Comparison of ENCODE assay signal across 8 cellular contexts in the genomic region with DNA sequence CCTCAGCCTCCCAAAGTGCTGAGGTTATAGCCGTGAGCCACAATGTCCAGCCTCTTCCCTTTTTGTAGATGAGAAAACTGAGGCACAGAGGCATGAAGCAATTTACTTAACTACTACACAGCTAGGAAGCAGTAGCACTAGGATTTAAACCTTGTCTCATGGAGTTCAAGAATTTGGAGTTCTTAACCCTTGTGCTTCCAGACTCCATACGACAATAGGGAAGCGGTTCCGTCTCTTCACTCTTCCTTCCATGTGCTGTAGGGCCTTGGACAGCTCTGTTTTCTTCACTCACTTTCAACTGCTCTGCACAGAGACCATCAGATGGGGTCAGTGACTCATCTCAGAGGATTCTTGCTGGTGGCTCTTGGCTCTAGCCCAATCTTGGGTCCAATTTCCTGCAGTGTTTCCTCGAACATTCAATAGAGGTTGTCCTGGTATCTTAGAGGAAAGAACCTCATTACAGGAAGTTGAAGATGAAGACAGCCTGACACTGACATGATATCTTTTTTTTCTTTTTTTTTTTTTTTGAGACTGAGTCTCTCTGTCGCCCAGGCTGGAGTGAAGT. TPM values are rescaled to one million over a fixed set of nuclear protein-coding genes. Genes with fewer than 3 reads are reported as not detected.
DNase-seq lines count a peak whose midpoint lies in the region; ATAC-seq, FAIRE-seq and TF ChIP-seq lines count a peak whose summit lies in the region.

No MANE protein-coding gene starts in this region.

- DNase-seq in AG20443 (ENCODE audit: low spot score) (peak; percentile 84), HS-27A (ENCODE audit: low read depth) (peak; percentile 76), keratinocyte (ENCODE audit: low read depth, low spot score) (no peak), NCI-H1694 (lab: John Stamatoyannopoulos, UW) (no peak), T-helper 9 cell (no peak)
- no peak for DNase-seq in activated T-cell treated with anti-CD3 and anti-CD28 coated beads, Interleukin-2, amount 50 U/mL, for 4 hours

- dilution Hi-C loops in keratinocyte (cut with MboI; ENCODE audit: extremely low pct_ligation_motif_present, low sequenced_read_pairs) = no loop called here

- H3K9me3 ChIP-seq in keratinocyte (ENCODE audit: control insufficient read depth, low read depth, low read length) = no peaks in the 10 kb centered on the region

- peak; percentile 61 to 67 for ATAC-seq in activated T-cell treated with anti-CD3 and anti-CD28 coated beads, Interleukin-2, amount 50 U/mL, for 4 hours
- ATAC-seq in GM19351 (IDR thresholded peaks at IDR 0.05; ENCODE audit: unreplicated experiment) = no peak
- no peak for ATAC-seq in GM21576 (IDR thresholded peaks at IDR 0.05; ENCODE audit: unreplicated experiment)

- peaks cover 24% of the 10 kb centered on the region for H3K4me1 ChIP-seq in keratinocyte (ENCODE audit: control insufficient read depth, extremely low read depth, insufficient read depth, low read length)

- no peaks in the 10 kb centered on the region for H3K79me2 ChIP-seq in keratinocyte (ENCODE audit: control insufficient read depth, insufficient read depth, low read length)

- H3K9ac ChIP-seq in keratinocyte (ENCODE audit: control insufficient read depth, extremely low read depth, insufficient read depth, low read length) = no peak overlapping the region

- H3K4me3 ChIP-seq in keratinocyte (ENCODE audit: control insufficient read depth in 2 of 3, extremely low read depth in 1 of 3, insufficient read depth in 2 of 3, low read depth in 1 of 3, low read length in 3 of 3) = no peak overlapping the region

- H4K20me1 ChIP-seq in keratinocyte (ENCODE audit: control insufficient read depth, extremely low read depth, insufficient read depth, low read length) = no peaks in the 10 kb centered on the region

- H3K36me3 ChIP-seq in keratinocyte (ENCODE audit: control insufficient read depth in 2 of 2, extremely low read depth in 1 of 2, insufficient read depth in 2 of 2, low read length in 2 of 2) = no peaks in the 10 kb centered on the region

- peaks cover 36% of the 10 kb centered on the region for H3K36me3 Mint-ChIP-seq in activated T-cell treated with anti-CD3 and anti-CD28 coated beads, Interleukin-2, amount 50 U/mL, for 4 hours (ENCODE audit: insufficient read depth)

- no peak overlapping the region for H2AFZ ChIP-seq in keratinocyte (ENCODE audit: control insufficient read depth, low read length)

- TF ChIP-seq CTCF in keratinocyte (optimal IDR thresholded peaks at IDR 0.05 in 1 of 3, IDR thresholded peaks at IDR 0.05 in 1 of 3, conservative IDR thresholded peaks at IDR 0.05 in 1 of 3; ENCODE audit: extremely low read depth in 1 of 3, insufficient read depth in 2 of 3, low read length in 3 of 3) = peak in 1 of 3 experiments; percentile 15

- no peaks in the 10 kb centered on the region for H3K9me3 Mint-ChIP-seq in activated T-cell treated with anti-CD3 and anti-CD28 coated beads, Interleukin-2, amount 50 U/mL, for 4 hours

- no peak overlapping the region for H3K4me2 ChIP-seq in keratinocyte (ENCODE audit: control insufficient read depth, extremely low read depth, insufficient read depth, low read depth, low read length)

- no peaks in the 10 kb centered on the region for H3K27me3 Mint-ChIP-seq in activated T-cell treated with anti-CD3 and anti-CD28 coated beads, Interleukin-2, amount 50 U/mL, for 4 hours (ENCODE audit: low read depth)

- no peak overlapping the region for H3K27ac ChIP-seq in keratinocyte (ENCODE audit: control insufficient read depth, insufficient read depth, low read length)

- no peaks in the 10 kb centered on the region for H3K9me1 ChIP-seq in keratinocyte (ENCODE audit: control insufficient read depth, extremely low read depth, insufficient read depth, low read length)

- peak; percentile 72 for FAIRE-seq in keratinocyte (lab: Jason Lieb, UNC)

- peaks cover 26% of the 10 kb centered on the region for H3K4me1 Mint-ChIP-seq in activated T-cell treated with anti-CD3 and anti-CD28 coated beads, Interleukin-2, amount 50 U/mL, for 4 hours (ENCODE audit: low read depth)

- peaks cover 11% of the 10 kb centered on the region for H3K27me3 ChIP-seq in keratinocyte (ENCODE audit: control insufficient read depth, extremely low read depth, insufficient read depth, low read length)

- no peak overlapping the region for H3K4me3 Mint-ChIP-seq in activated T-cell treated with anti-CD3 and anti-CD28 coated beads, Interleukin-2, amount 50 U/mL, for 4 hours

RNA-seq across cellular contexts. Expression of a gene that starts 19.3 kb away (rescaled TPM):
- 100 to 1,000 TPM; 193 to 259 (median 220) TPM for total RNA-seq in activated T-cell treated with anti-CD3 and anti-CD28 coated beads, Interleukin-2, amount 50 U/mL, for 4 hours
- not detected in 3 replicates for polyA plus RNA-seq in keratinocyte
- polyA plus RNA-seq in keratinocyte (2011; ENCODE audit: low read depth) = not detected
- not detected in 2 replicates for polyA plus RNA-seq in keratinocyte (2011; cell fraction: cytosol; rRNA removed)
- not detected in 2 replicates for polyA plus RNA-seq in keratinocyte (2011; cell fraction: nucleus; rRNA removed)
- polyA plus RNA-seq in keratinocyte (2012; ENCODE audit: low replicate concordance) = not detected in 2 replicates
- not detected in 3 replicates for polyA minus RNA-seq in keratinocyte
- polyA minus RNA-seq in keratinocyte (2011; cell fraction: cytosol; rRNA and poly(A)+ RNA removed) = not detected
- not detected in 2 replicates for polyA minus RNA-seq in keratinocyte (2011; cell fraction: nucleus; rRNA and poly(A)+ RNA removed)

RNA-seq across cellular contexts. Expression of a gene that starts 34.5 kb away (rescaled TPM):
- 10 to 100 TPM in 2 of 3 donors, 1 to 10 TPM in 1; 9.1 to 10.7 (median 10.5) TPM for total RNA-seq in activated T-cell treated with anti-CD3 and anti-CD28 coated beads, Interleukin-2, amount 50 U/mL, for 4 hours
- 10.9 to 16.6 TPM (median 13.7 TPM) in 3 replicates for polyA plus RNA-seq in keratinocyte
- 4.4 TPM for polyA plus RNA-seq in keratinocyte (2011; ENCODE audit: low read depth)
- 12.5 and 22.1 TPM in 2 replicates for polyA plus RNA-seq in keratinocyte (2011; cell fraction: cytosol; rRNA removed)
- 21.7 and 32.7 TPM in 2 replicates for polyA plus RNA-seq in keratinocyte (2011; cell fraction: nucleus; rRNA removed)
- polyA plus RNA-seq in keratinocyte (2012; ENCODE audit: low replicate concordance) = 17.2 and 19.4 TPM in 2 replicates
- 6.5 to 10.8 TPM (median 9.9 TPM) in 3 replicates for polyA minus RNA-seq in keratinocyte
- 26.9 TPM for polyA minus RNA-seq in keratinocyte (2011; cell fraction: cytosol; rRNA and poly(A)+ RNA removed)
- 10.2 and 10.3 TPM in 2 replicates for polyA minus RNA-seq in keratinocyte (2011; cell fraction: nucleus; rRNA and poly(A)+ RNA removed)

RNA-seq across cellular contexts. Expression of a gene that starts 42.8 kb away (rescaled TPM):
- total RNA-seq in activated T-cell treated with anti-CD3 and anti-CD28 coated beads, Interleukin-2, amount 50 U/mL, for 4 hours = 10 to 100 TPM; 14.2 to 15.4 (median 15.2) TPM
- polyA plus RNA-seq in keratinocyte = 2.2 to 4.3 TPM (median 2.7 TPM) in 3 replicates
- 0.42 TPM for polyA plus RNA-seq in keratinocyte (2011; ENCODE audit: low read depth)
- polyA plus RNA-seq in keratinocyte (2011; cell fraction: cytosol; rRNA removed) = 3.3 and 3.4 TPM in 2 replicates
- 3.2 and 4.3 TPM in 2 replicates for polyA plus RNA-seq in keratinocyte (2011; cell fraction: nucleus; rRNA removed)
- polyA plus RNA-seq in keratinocyte (2012; ENCODE audit: low replicate concordance) = 1.4 and 2.8 TPM in 2 replicates
- polyA minus RNA-seq in keratinocyte = 1.4 to 2.5 TPM (median 1.8 TPM) in 3 replicates
- polyA minus RNA-seq in keratinocyte (2011; cell fraction: cytosol; rRNA and poly(A)+ RNA removed) = 2.9 TPM
- 1.6 and 2.0 TPM in 2 replicates for polyA minus RNA-seq in keratinocyte (2011; cell fraction: nucleus; rRNA and poly(A)+ RNA removed)

RNA-seq across cellular contexts. Expression of a gene that starts 46.2 kb away (rescaled TPM):
- 10 to 100 TPM; 64.5 to 69.1 (median 67.1) TPM for total RNA-seq in activated T-cell treated with anti-CD3 and anti-CD28 coated beads, Interleukin-2, amount 50 U/mL, for 4 hours
- polyA plus RNA-seq in keratinocyte = 33.2 to 38.1 TPM (median 36.5 TPM) in 3 replicates
- 19.3 TPM for polyA plus RNA-seq in keratinocyte (2011; ENCODE audit: low read depth)
- 32.8 and 38.9 TPM in 2 replicates for polyA plus RNA-seq in keratinocyte (2011; cell fraction: cytosol; rRNA removed)
- 24.1 and 25.4 TPM in 2 replicates for polyA plus RNA-seq in keratinocyte (2011; cell fraction: nucleus; rRNA removed)
- 28.7 and 34.1 TPM in 2 replicates for polyA plus RNA-seq in keratinocyte (2012; ENCODE audit: low replicate concordance)
- 10.1 to 25.9 TPM (median 25.8 TPM) in 3 replicates for polyA minus RNA-seq in keratinocyte
- 26.7 TPM for polyA minus RNA-seq in keratinocyte (2011; cell fraction: cytosol; rRNA and poly(A)+ RNA removed)
- 10.8 and 14.6 TPM in 2 replicates for polyA minus RNA-seq in keratinocyte (2011; cell fraction: nucleus; rRNA and poly(A)+ RNA removed)

Comparison
In these comparisons a context has a peak if more than half of its experiments do, and no peak if none do; other contexts are left out.
1. DNase-seq: peak in AG20443 (single experiment) and HS-27A (single experiment); none in activated T-cell treated with anti-CD3 and anti-CD28 coated beads, Interleukin-2, amount 50 U/mL, for 4 hours (single experiment), keratinocyte (single experiment), NCI-H1694 (single experiment) and T-helper 9 cell (single experiment).
2. ATAC-seq: peak in activated T-cell treated with anti-CD3 and anti-CD28 coated beads, Interleukin-2, amount 50 U/mL, for 4 hours (2 of 2); none in GM19351 (single experiment) and GM21576 (single experiment).